8 cellular contexts compared by ENCODE assay signal in the genomic region with DNA sequence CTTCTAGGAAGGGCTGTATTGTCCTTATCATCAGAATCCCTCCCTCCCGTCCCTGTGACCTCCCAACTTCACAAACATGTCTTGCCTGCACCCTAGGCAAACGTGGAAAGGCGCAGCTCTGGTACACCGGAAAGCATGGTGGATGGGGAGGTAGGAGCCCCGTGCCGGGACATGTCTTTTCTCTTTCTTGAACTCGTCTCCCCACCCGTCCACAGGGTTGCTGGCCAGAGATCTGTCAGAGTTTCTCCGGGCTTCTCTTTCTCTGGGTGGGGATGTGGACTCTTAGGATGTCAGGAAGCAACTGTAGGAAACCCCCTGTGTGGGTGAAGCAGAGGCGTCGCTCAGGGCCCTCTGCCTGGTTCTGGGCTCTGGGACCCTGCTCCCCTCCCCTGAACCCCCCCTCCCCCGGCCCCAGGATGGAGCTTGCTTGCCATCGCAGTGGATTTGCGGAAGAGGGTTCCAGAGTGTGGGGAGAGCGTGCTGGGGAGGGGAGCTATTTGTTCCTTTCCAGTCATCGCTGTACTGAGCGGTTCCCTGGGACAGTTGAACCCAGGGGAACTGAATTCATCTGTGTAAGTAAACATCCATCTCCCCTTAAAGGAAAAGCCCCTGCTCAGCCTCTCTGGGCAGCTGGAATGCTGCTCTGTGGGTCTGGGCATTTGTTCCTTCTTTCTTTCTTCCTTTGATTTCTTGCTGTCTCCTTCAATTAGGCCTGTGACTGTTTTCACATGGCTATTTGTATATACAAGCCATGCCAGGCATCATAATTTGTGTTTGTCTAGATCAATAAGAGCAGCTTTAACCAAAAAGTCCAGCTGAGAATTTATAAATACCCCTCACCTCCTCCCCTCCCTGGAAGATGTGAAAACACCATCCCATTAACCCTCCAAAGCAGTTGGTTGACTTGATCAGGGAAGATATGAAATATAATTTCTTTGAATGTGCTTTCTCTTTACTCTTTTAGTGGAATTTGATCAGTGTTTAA.
A peak's percentile ranks its signal among the peaks of the same experiment; 100 is the strongest.
DNase-seq lines count a peak whose midpoint lies in the region; ATAC-seq and TF ChIP-seq lines count a peak whose summit lies in the region.

No MANE protein-coding gene starts in this region.

- DNase-seq in H7 (peak; percentile 60), WTC11 (ENCODE audit: low spot score) (no peak), Right ventricle myocardium superior (no peak), sciatic nerve (ENCODE audit: low spot score) (peak; percentile 56), activated gamma-delta T cell treated with Interleukin-2 at 50 U/mL for 16 hours (no peak), AML-193 (lab: John Stamatoyannopoulos, UW) (no peak)

- CTCF ChIA-PET in WTC11 (lab: Charles Lee) = interaction anchor here (0.9 to 1.0 kb wide), 2 partner anchors 13 to 437 kb away, joined by 3 read pairs; no protein-coding TSS in a partner anchor

- H3K27me3 Mint-ChIP-seq in WTC11 (ENCODE audit: low read depth) = no peaks in the 10 kb centered on the region

- peaks cover 88% of the 10 kb centered on the region for H3K4me1 Mint-ChIP-seq in WTC11

- H3K4me3 ChIP-seq in H7 (ENCODE audit: insufficient read depth, low read depth, low read length) = no peak overlapping the region

- no peaks in the 10 kb centered on the region for H3K9me3 Mint-ChIP-seq in WTC11

- intact Hi-C loops in Right ventricle myocardium superior (cut with DNase I) (no loop called here), sciatic nerve (cut with DNase I) (loop anchor here (10.0 kb wide), 1 partner anchor 73 kb away; the partner anchor contains the start of gene SMAD3)

- no peaks in the 10 kb centered on the region for H3K36me3 Mint-ChIP-seq in WTC11

- peak overlapping the region; percentile 72 for H3K27ac Mint-ChIP-seq in WTC11

- no peaks in the 10 kb centered on the region for H3K36me3 ChIP-seq in H7 (replicated peaks; ENCODE audit: control insufficient read depth, insufficient read depth, low read length)

- no peaks in the 10 kb centered on the region for H3K27me3 ChIP-seq in H7 (ENCODE audit: control insufficient read depth, insufficient read depth, low read length)

- H3K4me3 Mint-ChIP-seq in WTC11 = no peak overlapping the region

- TF ChIP-seq CTCF in WTC11 (IDR thresholded peaks at IDR 0.05) = no peak

- ATAC-seq in WTC11 (peak; percentile 40), Right ventricle myocardium superior (ENCODE audit: poor library complexity) (peak; percentile 24), sciatic nerve (peak; percentile 8), GM21528 (IDR thresholded peaks at IDR 0.05; ENCODE audit: low FRiP score, unreplicated experiment) (no peak), HG02759 (IDR thresholded peaks at IDR 0.05; ENCODE audit: unreplicated experiment) (no peak)

- POLR2A ChIA-PET in WTC11 (lab: Charles Lee) = no interaction called here

TF ChIP-seq in WTC11, 78 proteins besides CTCF, POLR2A, EP300 and RAD21:
- TF ChIP-seq ZNF317 (CRISPR knock-in tag; IDR thresholded peaks at IDR 0.05; ENCODE audit: borderline replicate concordance, low read depth) (no peak), ZNF416 (CRISPR knock-in tag; IDR thresholded peaks at IDR 0.05) (no peak), TP53 (CRISPR knock-in tag; IDR thresholded peaks at IDR 0.05) (no peak), OVOL2 (CRISPR knock-in tag; IDR thresholded peaks at IDR 0.05; ENCODE audit: borderline replicate concordance) (no peak), RELA (CRISPR knock-in tag; IDR thresholded peaks at IDR 0.05; ENCODE audit: borderline replicate concordance) (no peak), CDX4 (CRISPR knock-in tag; IDR thresholded peaks at IDR 0.05; ENCODE audit: borderline replicate concordance) (no peak), HMGA2 (CRISPR knock-in tag; IDR thresholded peaks at IDR 0.05) (no peak), NFYB (CRISPR knock-in tag; conservative IDR thresholded peaks at IDR 0.05; ENCODE audit: low read depth) (no peak), USF2 (CRISPR knock-in tag; IDR thresholded peaks at IDR 0.05) (no peak)
- TF ChIP-seq, protein P1, sequence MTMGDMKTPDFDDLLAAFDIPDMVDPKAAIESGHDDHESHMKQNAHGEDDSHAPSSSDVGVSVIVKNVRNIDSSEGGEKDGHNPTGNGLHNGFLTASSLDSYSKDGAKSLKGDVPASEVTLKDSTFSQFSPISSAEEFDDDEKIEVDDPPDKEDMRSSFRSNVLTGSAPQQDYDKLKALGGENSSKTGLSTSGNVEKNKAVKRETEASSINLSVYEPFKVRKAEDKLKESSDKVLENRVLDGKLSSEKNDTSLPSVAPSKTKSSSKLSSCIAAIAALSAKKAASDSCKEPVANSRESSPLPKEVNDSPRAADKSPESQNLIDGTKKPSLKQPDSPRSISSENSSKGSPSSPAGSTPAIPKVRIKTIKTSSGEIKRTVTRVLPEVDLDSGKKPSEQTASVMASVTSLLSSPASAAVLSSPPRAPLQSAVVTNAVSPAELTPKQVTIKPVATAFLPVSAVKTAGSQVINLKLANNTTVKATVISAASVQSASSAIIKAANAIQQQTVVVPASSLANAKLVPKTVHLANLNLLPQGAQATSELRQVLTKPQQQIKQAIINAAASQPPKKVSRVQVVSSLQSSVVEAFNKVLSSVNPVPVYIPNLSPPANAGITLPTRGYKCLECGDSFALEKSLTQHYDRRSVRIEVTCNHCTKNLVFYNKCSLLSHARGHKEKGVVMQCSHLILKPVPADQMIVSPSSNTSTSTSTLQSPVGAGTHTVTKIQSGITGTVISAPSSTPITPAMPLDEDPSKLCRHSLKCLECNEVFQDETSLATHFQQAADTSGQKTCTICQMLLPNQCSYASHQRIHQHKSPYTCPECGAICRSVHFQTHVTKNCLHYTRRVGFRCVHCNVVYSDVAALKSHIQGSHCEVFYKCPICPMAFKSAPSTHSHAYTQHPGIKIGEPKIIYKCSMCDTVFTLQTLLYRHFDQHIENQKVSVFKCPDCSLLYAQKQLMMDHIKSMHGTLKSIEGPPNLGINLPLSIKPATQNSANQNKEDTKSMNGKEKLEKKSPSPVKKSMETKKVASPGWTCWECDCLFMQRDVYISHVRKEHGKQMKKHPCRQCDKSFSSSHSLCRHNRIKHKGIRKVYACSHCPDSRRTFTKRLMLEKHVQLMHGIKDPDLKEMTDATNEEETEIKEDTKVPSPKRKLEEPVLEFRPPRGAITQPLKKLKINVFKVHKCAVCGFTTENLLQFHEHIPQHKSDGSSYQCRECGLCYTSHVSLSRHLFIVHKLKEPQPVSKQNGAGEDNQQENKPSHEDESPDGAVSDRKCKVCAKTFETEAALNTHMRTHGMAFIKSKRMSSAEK (CRISPR knock-in tag; IDR thresholded peaks at IDR 0.05; ENCODE audit: borderline replicate concordance) = no peak

Comparison
In these comparisons a context has a peak if more than half of its experiments do, and no peak if none do; other contexts are left out.
1. DNase-seq: peak in H7 (single experiment) and sciatic nerve (single experiment); none in WTC11 (single experiment), Right ventricle myocardium superior (single experiment), activated gamma-delta T cell treated with Interleukin-2 at 50 U/mL for 16 hours (single experiment) and AML-193 (0 of 2).
2. ATAC-seq: peak in WTC11 (single experiment), Right ventricle myocardium superior (single experiment) and sciatic nerve (single experiment); none in GM21528 (single experiment) and HG02759 (single experiment).